8 cellular contexts compared by ENCODE assay signal in genomic region chr19:29812881-29813275, GRCh38. TPM values are rescaled to one million over a fixed set of nuclear protein-coding genes. Genes with fewer than 3 reads are reported as not detected.
DNase-seq lines count a peak whose midpoint lies in the region; ATAC-seq, FAIRE-seq and TF ChIP-seq lines count a peak whose summit lies in the region.

No MANE protein-coding gene starts in this region.

- RAD21 ChIA-PET in GM12878 (lab: Charles Lee; ENCODE audit: unreplicated experiment), result interaction anchor here (1.3 kb wide), 1 partner anchor 23 kb away, joined by 3 read pairs; no protein-coding TSS in a partner anchor

- H3K4me3 ChIP-seq in AG04449 (ENCODE audit: low read depth, low read length) (peak overlapping the region; percentile 54), HL-60 (replicated peaks; ENCODE audit: insufficient read depth, low read length) (peak overlapping the region; percentile 53), GM12878 (peak overlapping the region; percentile 80), mesodermal cell (ENCODE audit: extremely low read depth, insufficient read depth, low read length, poor library complexity, severe bottlenecking) (peak overlapping the region; percentile 39)

- no peak for FAIRE-seq in GM12878 (lab: Jason Lieb, UNC)

- WGBS in GM12878 (ENCODE audit: insufficient coverage, insufficient replicate concordance, low lambda C conversion rate, missing lambda C conversion rate), result 98% methylated on average over 6 of the region's 6 CpGs
- WGBS in mesodermal cell (ENCODE audit: insufficient coverage in 2 of 2), 2 experiments, result 83 to 89% methylated on average over 5 to 6 of the region's 6 CpGs

- H2AFZ ChIP-seq in GM12878 (ENCODE audit: control insufficient read depth, low read depth, low read length), result peak overlapping the region; percentile 73

- DNase-seq in AG04449 (ENCODE audit: low read depth, low spot score) (no peak), HL-60 (ENCODE audit: low read depth in 1 of 2, low spot score in 1 of 2) (no peak), GM12878 (ENCODE audit: low read depth, low spot score) (no peak), GOT3 (lab: John Stamatoyannopoulos, UW) (no peak), iPS-NIHi11 (ENCODE audit: low spot score) (no peak)
- no peak for DNase-seq in stimulated activated CD4-positive, alpha-beta T cell treated with anti-CD3 and anti-CD28 coated beads, Interleukin-4, amount 100 ng/mL, for 24 hours

- H3K4me1 ChIP-seq in GM12878 (ENCODE audit: control insufficient read depth, insufficient read depth, low read length), result peaks cover 16% of the 10 kb centered on the region
- peaks cover 4% of the 10 kb centered on the region for H3K4me1 ChIP-seq in mesodermal cell (ENCODE audit: control insufficient read depth, insufficient read depth, low read length, poor library complexity, severe bottlenecking)

- TF ChIP-seq CTCF in AG04449 (IDR thresholded peaks at IDR 0.05; ENCODE audit: insufficient read depth, low read length, missing control alignments) (no peak), HL-60 (IDR thresholded peaks at IDR 0.05; ENCODE audit: insufficient read depth, low read length) (no peak), GM12878 (IDR thresholded peaks at IDR 0.05 in 2 of 3, conservative IDR thresholded peaks at IDR 0.05 in 1 of 3; ENCODE audit: control insufficient read depth in 2 of 3, extremely low read depth in 1 of 3, insufficient read depth in 1 of 3, low read depth in 3 of 3, low read length in 3 of 3) (no peak)

- TF ChIP-seq EP300 in GM12878 (IDR thresholded peaks at IDR 0.05; ENCODE audit: borderline replicate concordance in 1 of 2, control insufficient read depth in 1 of 2, low read depth in 2 of 2, low read length in 2 of 2), result no peak

- no peaks in the 10 kb centered on the region for H4K20me1 ChIP-seq in GM12878 (ENCODE audit: control insufficient read depth, insufficient read depth)

- intact Hi-C loops in GM12878 (cut with micrococcal nuclease; ENCODE audit: unreplicated experiment), result loop anchor here (5.0 kb wide), 1 partner anchor 51 kb away; no protein-coding TSS in a partner anchor

- ATAC-seq in GM12878, result no peak
- ATAC-seq in HG02970 (IDR thresholded peaks at IDR 0.05; ENCODE audit: low FRiP score, unreplicated experiment), result no peak

- TSS peak; percentile 63 for BruUV-seq in GM12878 (replicated peaks; lab: Mats Ljungman, UMichigan)

- no peak for TF ChIP-seq RAD21 in GM12878 (IDR thresholded peaks at IDR 0.05; ENCODE audit: insufficient read depth, low read depth, low read length)

- SMC1A ChIA-PET in GM12878 (lab: Charles Lee; ENCODE audit: uncharacterized antibody, unreplicated experiment), result interaction anchor here (2.2 to 2.4 kb wide), 2 partner anchors 16 to 22 kb away, joined by 11 read pairs; no protein-coding TSS in a partner anchor

- H3K27ac ChIP-seq in HL-60 (replicated peaks) (peak overlapping the region; percentile 31; the same call in 1 of the 2 replicates), GM12878 (ENCODE audit: control insufficient read depth, insufficient read depth) (peak overlapping the region; percentile 8; the same call in 1 of the 2 replicates), mesodermal cell (ENCODE audit: low read depth, low read length, severe bottlenecking) (no peak overlapping the region)

- H3K9me3 ChIP-seq in GM12878 (replicated peaks; ENCODE audit: control insufficient read depth, insufficient read depth, low read length) (no peaks in the 10 kb centered on the region), mesodermal cell (ENCODE audit: control insufficient read depth, low read length) (no peaks in the 10 kb centered on the region)

- peaks cover 7% of the 10 kb centered on the region for H3K79me2 ChIP-seq in GM12878 (ENCODE audit: control insufficient read depth, insufficient read depth, low read length)

- no peak for TF ChIP-seq POLR2A in GM12878 (IDR thresholded peaks at IDR 0.05; ENCODE audit: low read depth, low read length)

- peak overlapping the region; percentile 46; the same call in 1 of the 2 replicates for H3K9ac ChIP-seq in GM12878 (ENCODE audit: control insufficient read depth, insufficient read depth, low read length)

- POLR2A ChIA-PET in AG04449 (lab: Yijun Ruan, JAX) (no interaction called here), GM12878 (lab: Charles Lee) (no interaction called here)

- H3K4me2 ChIP-seq in GM12878 (ENCODE audit: control insufficient read depth, insufficient read depth), result peak overlapping the region; percentile 91

- in situ Hi-C loops in GM12878 (cut with MboI), result no loop called here

- H3K27me3 ChIP-seq in HL-60 (ENCODE audit: insufficient read depth, poor library complexity, severe bottlenecking), result no peaks in the 10 kb centered on the region
- H3K27me3 ChIP-seq in GM12878 (replicated peaks in 1 of 2; ENCODE audit: control insufficient read depth in 2 of 2, insufficient read depth in 2 of 2, low read length in 1 of 2), result no peaks in the 10 kb centered on the region

- CTCF ChIA-PET in AG04449 (lab: Yijun Ruan, JAX), result interaction anchor here (0.9 kb wide), 1 partner anchor 97 kb away, joined by 3 read pairs; no protein-coding TSS in a partner anchor
- CTCF ChIA-PET in GM12878 (lab: Yijun Ruan, JAX), result interaction anchor here (1.1 kb wide), 1 partner anchor 53 kb away, joined by 3 read pairs; no protein-coding TSS in a partner anchor

- H3K36me3 ChIP-seq in GM12878 (ENCODE audit: control insufficient read depth in 2 of 2, insufficient read depth in 2 of 2, low read length in 1 of 2), result peaks cover 3 to 5% of the 10 kb centered on the region in 2 experiments
- H3K36me3 ChIP-seq in mesodermal cell (ENCODE audit: control insufficient read depth, insufficient read depth, low read length), result peaks cover 13% of the 10 kb centered on the region

TF ChIP-seq in GM12878, 131 proteins besides CTCF, POLR2A, EP300 and RAD21:
- TF ChIP-seq E4F1 (IDR thresholded peaks at IDR 0.05; ENCODE audit: borderline replicate concordance, partially characterized antibody) (no peak), NR2C2 (IDR thresholded peaks at IDR 0.05; ENCODE audit: borderline replicate concordance, control insufficient read depth, insufficient read length, low read depth) (no peak), CHD2 (IDR thresholded peaks at IDR 0.05; ENCODE audit: borderline replicate concordance, low read depth, low read length) (no peak), SMAD5 (IDR thresholded peaks at IDR 0.05; ENCODE audit: low read depth) (no peak)

RNA-seq across cellular contexts. Expression of gene CCNE1, which starts 1.1 kb away (rescaled TPM):
- total RNA-seq in GM12878 (2013; cell fraction: nucleolus; rRNA removed), result 4.8 and 8.6 TPM in 2 replicates
- total RNA-seq in GM12878 (2014; rRNA removed), result 42.2 and 43.7 TPM in 2 replicates
- 31.8 and 33.4 TPM in 2 replicates for total RNA-seq in GM12878 (2014; rRNA removed; fragmentation: Illumina TruSeq; extraction: Trizol)
- total RNA-seq in GM12878 (2021), result 35.7 and 41.9 TPM in 2 replicates
- 9.7 TPM for polyA plus RNA-seq in GM12878 (2011; ENCODE audit: low read depth)
- polyA plus RNA-seq in GM12878 (2011; rRNA removed), result 19.4 and 22.7 TPM in 2 replicates
- 16.2 and 16.7 TPM in 2 replicates for polyA plus RNA-seq in GM12878 (2011; cell fraction: cytosol; rRNA removed)
- polyA plus RNA-seq in GM12878 (2011; cell fraction: nucleus; rRNA removed), result 29.6 and 35.5 TPM in 2 replicates
- polyA plus RNA-seq in GM12878 (2012), result 12.5 and 14.4 TPM in 2 replicates
- polyA plus RNA-seq in GM12878 (2014; fragmentation: Illumina TruSeq; extraction: Trizol), result 43.1 TPM in 2 replicates
- 10 to 100 TPM in 1 of 2 experiments, 1 to 10 TPM in 1; 9.3 to 17.0 TPM for polyA plus RNA-seq in GM12878 (2014; fragmentation: Nextera tagmentation; extraction: Ambion mirVana)
- 44.2 and 46.0 TPM in 2 replicates for polyA plus RNA-seq in GM12878 (2014; rRNA removed)
- 10 to 100 TPM in 1 of 2 experiments, 1 to 10 TPM in 1; 6.3 to 39.7 TPM for polyA plus RNA-seq in GM12878 (2016; fragmentation: Nextera tagmentation; extraction: Ambion mirVana)
- polyA minus RNA-seq in GM12878 (2011; rRNA and poly(A)+ RNA removed), result 9.9 and 15.7 TPM in 2 replicates
- polyA minus RNA-seq in GM12878 (2011; cell fraction: cytosol; rRNA and poly(A)+ RNA removed), result 3.9 and 9.9 TPM in 2 replicates
- 9.6 and 22.5 TPM in 2 replicates for polyA minus RNA-seq in GM12878 (2011; cell fraction: nucleus; rRNA and poly(A)+ RNA removed)
- polyA plus RNA-seq in mesodermal cell (2013, experiment 1 of 2), result 14.0 TPM
- 14.5 TPM for polyA plus RNA-seq in mesodermal cell (2013, experiment 2 of 2)
